ENCODE assay signal across 30 cellular contexts in the genomic region with DNA sequence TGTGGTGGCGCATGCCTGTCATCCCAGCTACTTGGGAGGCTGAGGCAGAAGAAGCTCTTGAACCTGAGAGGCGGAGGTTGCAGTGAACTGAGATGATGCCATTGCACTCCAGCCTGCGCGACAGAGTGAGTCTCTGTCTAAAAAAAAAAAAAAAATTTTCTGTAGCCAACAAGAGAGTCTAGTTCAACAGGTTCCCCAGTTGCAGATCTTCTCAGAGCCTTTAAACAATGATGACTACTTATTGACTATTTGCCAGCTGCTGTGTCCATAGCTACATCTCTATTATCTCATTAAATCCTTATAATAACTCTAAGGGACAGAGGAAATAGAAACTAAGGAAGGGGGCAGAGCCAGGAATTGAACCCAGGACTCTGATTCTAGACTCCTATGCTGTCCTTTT. TPM values are rescaled to one million over a fixed set of nuclear protein-coding genes. Genes with fewer than 3 reads are reported as not detected.
DNase-seq lines count a peak whose midpoint lies in the region; ATAC-seq, FAIRE-seq and TF ChIP-seq lines count a peak whose summit lies in the region.
"Had no signal": no experiment of that assay in that cellular context is flagged by ENCODE, and none has a peak within 500 bp of the region (broad histone marks: within the 10 kb centered on the region; RNA-seq: fewer than 3 reads in every experiment).

No MANE protein-coding gene starts in this region.

- H3K4me1 ChIP-seq in left ventricle myocardium inferior: peaks cover 36% of the 10 kb centered on the region
- H3K4me1 ChIP-seq in K562 (replicated peaks in 1 of 2; ENCODE audit: control insufficient read depth in 2 of 2, insufficient read depth in 2 of 2, low read length in 2 of 2): peaks cover 0 to 9% of the 10 kb centered on the region in 2 experiments; a peak in 2 of 5 replicates
- peaks cover 21% of the 10 kb centered on the region for H3K4me1 ChIP-seq in iPS-20b (ENCODE audit: insufficient read depth, low read length)
- H3K4me1 ChIP-seq in heart right ventricle: peaks cover 0 to 37% (median 5%) of the 10 kb centered on the region in 9 donors
- H3K4me1 ChIP-seq: Peyer's patch had no signal

- H3K9me3 ChIP-seq in left ventricle myocardium inferior (replicated peaks) (no peaks in the 10 kb centered on the region), K562 (replicated peaks; ENCODE audit: control insufficient read depth, insufficient read depth, low read depth, low read length) (no peaks in the 10 kb centered on the region), iPS-20b (ENCODE audit: insufficient read depth, low read depth, low read length) (no peaks in the 10 kb centered on the region), heart right ventricle (no peaks in the 10 kb centered on the region)
- H3K9me3 ChIP-seq: Peyer's patch, SJSA1 had no signal

- no peak for FAIRE-seq in K562 (lab: Jason Lieb, UNC)
- FAIRE-seq: GM12892 had no signal

- no peak for TF ChIP-seq POLR2A in K562 (conservative IDR thresholded peaks at IDR 0.05)

- ATAC-seq in K562 (no peak), GM19463 (IDR thresholded peaks at IDR 0.05; ENCODE audit: unreplicated experiment) (no peak), heart right ventricle (no peak)
- ATAC-seq: Right ventricle myocardium inferior had no signal

- in situ Hi-C loops in K562 (cut with MboI): loop anchor here (10.0 kb wide), 1 partner anchor 379 kb away; no protein-coding TSS in a partner anchor

- no peak for DNase-seq in left ventricle myocardium inferior
- DNase-seq in cardiac septum (ENCODE audit: low spot score): no peak
- DNase-seq in K562 (ENCODE audit: extremely low read depth in 1 of 4, low spot score in 3 of 4): no peak
- DNase-seq in ecto neural progenitor cell (ENCODE audit: low spot score): no peak
- no peak for DNase-seq in heart right ventricle
- no peak for DNase-seq in NCI-H526 (lab: John Stamatoyannopoulos, UW)
- DNase-seq: 8988T; AML-193; C1 segment of cervical spinal cord; Calu3; CD8-positive, alpha-beta memory T cell; DMS153; GM23248; Karpas-422; MV-4-11; NCI-H1105 treated with DMSO at 0.1 percent for 48 hours; NCI-H2029 treated with DMSO at 0.1 percent for 48 hours; NCI-H226; NCI-H510A treated with DMSO at 0.1 percent for 48 hours; NCI-H774; NK-92 treated with Interleukin-12 subunit alpha and Interleukin-12 subunit beta, amount 100 ng/mL, for 24 hours; Peyer's patch had no signal

- H4K20me1 ChIP-seq in K562 (replicated peaks; ENCODE audit: control insufficient read depth, insufficient read depth, low read length): no peaks in the 10 kb centered on the region

- H3K36me3 ChIP-seq in left ventricle myocardium inferior (no peaks in the 10 kb centered on the region), K562 (ENCODE audit: control insufficient read depth, insufficient read depth, low read length) (no peaks in the 10 kb centered on the region), iPS-20b (ENCODE audit: insufficient read depth, low read depth, low read length) (no peaks in the 10 kb centered on the region), heart right ventricle (no peaks in the 10 kb centered on the region)
- H3K36me3 ChIP-seq: Peyer's patch, SJSA1 had no signal

- no peak overlapping the region for H2AFZ ChIP-seq in K562 (ENCODE audit: low read depth, low read length)
- H2AFZ ChIP-seq: GM23248 had no signal

- CTCF ChIA-PET in K562 (lab: Yijun Ruan, JAX; ENCODE audit: low intra/inter-chr PET ratio): interaction anchor here (0.6 to 0.7 kb wide), 2 partner anchors 106 to 736 kb away, joined by 3 to 5 read pairs; no protein-coding TSS in a partner anchor

- TF ChIP-seq EP300 in K562 (IDR thresholded peaks at IDR 0.05; ENCODE audit: low read length): no peak

- WGBS in K562 (ENCODE audit: insufficient coverage, low coverage, missing lambda C conversion rate): 5% methylated on average over 4 of the region's 4 CpGs
- 97 to 98% methylated on average over 4 of the region's 4 CpGs for WGBS in heart right ventricle, 2 donors

- H3K4me3 ChIP-seq in left ventricle myocardium inferior (no peak overlapping the region), K562 (no peak overlapping the region), iPS-20b (ENCODE audit: low read length) (peak overlapping the region; percentile 70), heart right ventricle (no peak overlapping the region)
- H3K4me3 ChIP-seq: GM23248, Peyer's patch, SJSA1 had no signal

- POLR2A ChIA-PET in K562 (lab: Yijun Ruan, JAX): interaction anchor here (0.9 kb wide), 1 partner anchor 28 kb away, joined by 3 read pairs; no protein-coding TSS in a partner anchor

- TF ChIP-seq CTCF in left ventricle myocardium inferior (IDR thresholded peaks at IDR 0.05; ENCODE audit: borderline replicate concordance) (no peak), K562 (IDR thresholded peaks at IDR 0.05 in 2 of 3, conservative IDR thresholded peaks at IDR 0.05 in 1 of 3; ENCODE audit: insufficient read depth in 2 of 3, low read depth in 1 of 3, low read length in 3 of 3) (no peak), heart right ventricle (IDR thresholded peaks at IDR 0.05) (no peak)

- H3K4me2 ChIP-seq in K562 (ENCODE audit: insufficient read depth, low read length): no peak overlapping the region

- no TSS peak for BruUV-seq in K562 (replicated peaks; lab: Mats Ljungman, UMichigan)

- no peak for TF ChIP-seq RAD21 in K562 (CRISPR knock-in tag; conservative IDR thresholded peaks at IDR 0.05 in 1 of 2, IDR thresholded peaks at IDR 0.05 in 1 of 2)

- H3K27ac ChIP-seq in left ventricle myocardium inferior (replicated peaks) (peak overlapping the region; percentile 25), K562 (ENCODE audit: extremely low read depth, low read depth, low read length) (no peak overlapping the region), iPS-20b (ENCODE audit: low read length) (no peak overlapping the region), heart right ventricle (peak overlapping the region in 4 of 10 donors; percentile 20 to 66 (median 46))
- H3K27ac ChIP-seq: GM23248, Peyer's patch, SJSA1 had no signal

- intact Hi-C loops in left ventricle myocardium inferior (cut with micrococcal nuclease): loop anchor here (10.0 kb wide), 1 partner anchor 379 kb away; no protein-coding TSS in a partner anchor
- intact Hi-C loops in cardiac septum (cut with DNase I): loop anchor here (5.0 kb wide), 2 partner anchors 62 to 87 kb away; no protein-coding TSS in a partner anchor
- intact Hi-C loops in K562 (cut with micrococcal nuclease): loop anchor here (5.0 kb wide), 2 partner anchors 87 to 362 kb away; no protein-coding TSS in a partner anchor
- intact Hi-C loops in heart right ventricle (cut with DNase I): loop anchor here in 8 of 10 donors (5.0 to 10.0 kb wide), 4 partner anchors 57 to 377 kb away; no protein-coding TSS in a partner anchor

- H3K9me1 ChIP-seq in K562 (ENCODE audit: control insufficient read depth, insufficient read depth, low read length): no peaks in the 10 kb centered on the region

- H3K9ac ChIP-seq in K562 (ENCODE audit: insufficient read depth in 1 of 2, low read depth in 2 of 2, low read length in 2 of 2) (no peak overlapping the region), iPS-20b (ENCODE audit: low read depth, low read length) (peak overlapping the region; percentile 86; the same call in 1 of the 2 replicates)
- H3K9ac ChIP-seq: GM23248 had no signal

- no peaks in the 10 kb centered on the region for H3K79me2 ChIP-seq in K562 (ENCODE audit: control insufficient read depth, insufficient read depth, low read length)

- H3K27me3 ChIP-seq in left ventricle myocardium inferior (ENCODE audit: low read depth): peaks cover 50% of the 10 kb centered on the region
- H3K27me3 ChIP-seq in K562 (ENCODE audit: control insufficient read depth in 2 of 2, insufficient read depth in 2 of 2, low read length in 2 of 2): peaks cover 4 to 21% of the 10 kb centered on the region in 2 experiments; a peak in 3 of 5 replicates
- H3K27me3 ChIP-seq in iPS-20b (ENCODE audit: insufficient read depth, low read length): peaks cover 33% of the 10 kb centered on the region; the same call in 1 of the 2 replicates
- peaks cover 0 to 28% (median 6%) of the 10 kb centered on the region in 7 donors for H3K27me3 ChIP-seq in heart right ventricle
- H3K27me3 ChIP-seq: Peyer's patch had no signal

TF ChIP-seq in K562, 482 proteins besides CTCF, POLR2A, EP300 and RAD21 (continues in another document):
- TF ChIP-seq, protein P1, sequence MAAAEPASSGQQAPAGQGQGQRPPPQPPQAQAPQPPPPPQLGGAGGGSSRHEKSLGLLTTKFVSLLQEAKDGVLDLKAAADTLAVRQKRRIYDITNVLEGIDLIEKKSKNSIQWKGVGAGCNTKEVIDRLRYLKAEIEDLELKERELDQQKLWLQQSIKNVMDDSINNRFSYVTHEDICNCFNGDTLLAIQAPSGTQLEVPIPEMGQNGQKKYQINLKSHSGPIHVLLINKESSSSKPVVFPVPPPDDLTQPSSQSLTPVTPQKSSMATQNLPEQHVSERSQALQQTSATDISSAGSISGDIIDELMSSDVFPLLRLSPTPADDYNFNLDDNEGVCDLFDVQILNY (CRISPR knock-in tag; IDR thresholded peaks at IDR 0.05): no peak
- TF ChIP-seq, protein P2, sequence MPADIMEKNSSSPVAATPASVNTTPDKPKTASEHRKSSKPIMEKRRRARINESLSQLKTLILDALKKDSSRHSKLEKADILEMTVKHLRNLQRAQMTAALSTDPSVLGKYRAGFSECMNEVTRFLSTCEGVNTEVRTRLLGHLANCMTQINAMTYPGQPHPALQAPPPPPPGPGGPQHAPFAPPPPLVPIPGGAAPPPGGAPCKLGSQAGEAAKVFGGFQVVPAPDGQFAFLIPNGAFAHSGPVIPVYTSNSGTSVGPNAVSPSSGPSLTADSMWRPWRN (IDR thresholded peaks at IDR 0.05; ENCODE audit: low read depth): no peak

RNA-seq across cellular contexts. Expression of a gene that starts 15.2 kb away (rescaled TPM):
- total RNA-seq in left ventricle myocardium inferior: 33,375 TPM
- total RNA-seq in cardiac septum: 24,495 TPM
- not detected in 2 replicates for total RNA-seq in K562 (2011; cell fraction: chromatin; rRNA removed; ENCODE audit: low replicate concordance)
- total RNA-seq in K562 (2011; cell fraction: nucleolus; rRNA removed): not detected in 2 replicates
- total RNA-seq in K562 (2011; cell fraction: nucleoplasm; rRNA removed): not detected in 2 replicates
- not detected in 2 replicates for total RNA-seq in K562 (2014; rRNA removed)
- not detected in 2 replicates for total RNA-seq in K562 (2014; rRNA removed; fragmentation: Illumina TruSeq; extraction: Trizol)
- not detected in 2 replicates for total RNA-seq in K562 (2015; rRNA removed; fragmentation: Illumina TruSeq; extraction: Trizol)
- total RNA-seq in K562 (2021): not detected in 2 replicates
- not detected in 2 replicates for polyA plus RNA-seq in K562 (2011; rRNA removed)
- polyA plus RNA-seq in K562 (2011; cell fraction: cytosol; rRNA removed): not detected in 2 replicates
- not detected in 2 replicates for polyA plus RNA-seq in K562 (2011; cell fraction: nucleus; rRNA removed)
- not detected in 2 replicates for polyA plus RNA-seq in K562 (2012)
- polyA plus RNA-seq in K562 (2014; fragmentation: Illumina TruSeq; extraction: Trizol): not detected in 2 replicates
- polyA plus RNA-seq in K562 (2014; fragmentation: Nextera tagmentation; extraction: Ambion mirVana): not detected
- polyA plus RNA-seq in K562 (2014; rRNA removed): not detected in 2 replicates
- polyA minus RNA-seq in K562 (2011; rRNA and poly(A)+ RNA removed): not detected in 2 replicates
- not detected in 2 replicates for polyA minus RNA-seq in K562 (2011; cell fraction: cytosol; rRNA and poly(A)+ RNA removed)
- polyA minus RNA-seq in K562 (2011; cell fraction: nucleus; rRNA and poly(A)+ RNA removed): not detected in 2 replicates
- total RNA-seq in heart right ventricle: over 10,000 TPM; 10,671 to 56,186 (median 34,210) TPM
- over 10,000 TPM in 1 of 2 donors, 1,000 to 10,000 TPM in 1; 9,270 to 14,204 TPM for polyA plus RNA-seq in heart right ventricle
- total RNA-seq: Calu3; CD8-positive, alpha-beta memory T cell; G401; GM23248; M059J; Peyer's patch; SJSA1 had no signal
- polyA plus RNA-seq: AG04450; CD8-positive, alpha-beta memory T cell; GM23248 had no signal

Comparison
In these comparisons a context has a peak if more than half of its experiments do, and no peak if none do; other contexts are left out.
1. RNA of a gene that starts 15.2 kb away (total RNA-seq): 10,671 to 56,186 TPM in heart right ventricle, 33,375 TPM in left ventricle myocardium inferior (single experiment) and 24,495 TPM in cardiac septum (single experiment); not detected in K562; every median in the first group is over 1,000 times any median in the second.